Comparison of ENCODE assay signal across 2 cellular contexts in the genomic region with DNA sequence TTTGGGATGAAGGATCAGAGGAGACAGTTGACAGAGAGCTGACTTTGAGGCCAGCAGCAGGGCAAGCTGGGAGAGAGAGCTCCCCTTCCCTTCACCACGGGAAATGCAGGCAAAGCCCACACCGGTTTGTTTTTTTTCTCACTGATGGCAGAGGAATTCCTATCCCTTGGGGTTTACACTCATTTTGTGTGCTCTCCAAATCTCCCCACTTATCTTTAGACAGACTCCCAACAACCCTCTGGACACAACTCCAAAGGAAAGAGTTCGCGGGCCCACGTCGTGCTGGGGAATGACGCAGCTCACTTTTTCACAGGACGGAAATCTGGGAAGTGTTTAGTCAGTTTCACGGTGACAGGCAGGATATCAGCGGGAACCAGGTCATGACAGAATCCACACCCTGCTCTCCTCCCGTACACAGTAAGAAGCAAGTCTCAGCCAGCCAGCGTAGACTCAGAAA.
TF ChIP-seq lines count a peak whose summit lies in the region.

No MANE protein-coding gene starts in this region.

TF ChIP-seq in GM23338, 12 proteins besides CTCF, POLR2A, EP300 and RAD21 (continued from another document):
- TF ChIP-seq POLR2AphosphoS5 (IDR thresholded peaks at IDR 0.05; ENCODE audit: low read depth), result no peak

TF ChIP-seq in K562, 482 proteins besides CTCF, POLR2A, EP300 and RAD21 (continued from another document and continues in another):
- TF ChIP-seq ZBTB40 (IDR thresholded peaks at IDR 0.05) (no peak), ZBTB40 (CRISPR knock-in tag; IDR thresholded peaks at IDR 0.05) (0 out of 2 replicates have a peak, but pooled peaks have one; percentile 36), HNRNPLL (IDR thresholded peaks at IDR 0.05; ENCODE audit: low read depth, low read length, poor library complexity, severe bottlenecking) (no peak), TAF15 (IDR thresholded peaks at IDR 0.05; ENCODE audit: low read depth, low read length) (no peak), SETDB1 (IDR thresholded peaks at IDR 0.05; ENCODE audit: low read length) (no peak), PHF8 (IDR thresholded peaks at IDR 0.05; ENCODE audit: borderline replicate concordance, low read length) (peak; percentile 18; the same call in 1 of the 2 replicates), TAF7 (tag; IDR thresholded peaks at IDR 0.05) (peak; percentile 61; the same call in 1 of the 2 replicates), ZNF449 (CRISPR knock-in tag; IDR thresholded peaks at IDR 0.05) (peak; percentile 12; the same call in 1 of the 2 replicates), MIER1 (IDR thresholded peaks at IDR 0.05; ENCODE audit: low read depth) (no peak), CREB1 (IDR thresholded peaks at IDR 0.05) (0 out of 2 replicates have a peak, but pooled peaks have one; percentile 24), CREB1 (CRISPR knock-in tag; IDR thresholded peaks at IDR 0.05) (no peak), CEBPB (tag; IDR thresholded peaks at IDR 0.05) (no peak), FOSL1 (tag; conservative IDR thresholded peaks at IDR 0.05) (peak; percentile 43), SMAD4 (CRISPR knock-in tag; conservative IDR thresholded peaks at IDR 0.05) (peak; percentile 44; the same call in 1 of the 2 replicates), NRF1 (conservative IDR thresholded peaks at IDR 0.05 in 1 of 2, IDR thresholded peaks at IDR 0.05 in 1 of 2) (peak in 1 of 2 experiments; percentile 11; a peak in 1 of 4 replicates), FOXJ2 (tag; IDR thresholded peaks at IDR 0.05) (no peak), KDM1A (IDR thresholded peaks at IDR 0.05) (0 out of 4 replicates have a peak, but pooled peaks of 1 of the 2 experiments have one; percentile 27), C11orf30 (IDR thresholded peaks at IDR 0.05; ENCODE audit: low read depth) (peak; percentile 45; the same call in 1 of the 2 replicates), MAX (CRISPR knock-in tag; IDR thresholded peaks at IDR 0.05) (0 out of 2 replicates have a peak, but pooled peaks have one; percentile 19), HDAC2 (IDR thresholded peaks at IDR 0.05) (peak; percentile 63; the same call in 1 of the 2 replicates), MTA1 (IDR thresholded peaks at IDR 0.05; ENCODE audit: borderline replicate concordance) (peak; percentile 72), TARDBP (IDR thresholded peaks at IDR 0.05) (no peak), ZNF384 (IDR thresholded peaks at IDR 0.05; ENCODE audit: low read depth, low read length) (peak; percentile 69; the same call in 1 of the 2 replicates), ATF7 (IDR thresholded peaks at IDR 0.05) (peak; percentile 56), SMARCA4 (IDR thresholded peaks at IDR 0.05) (peak; percentile 58; the same call in 1 of the 2 replicates), JUND (IDR thresholded peaks at IDR 0.05; ENCODE audit: borderline replicate concordance, low read depth, low read length) (peak; percentile 38), JUND (tag; IDR thresholded peaks at IDR 0.05; ENCODE audit: borderline replicate concordance, low read depth, low read length) (peak; percentile 19; the same call in 1 of the 3 replicates), ETV6 (IDR thresholded peaks at IDR 0.05; ENCODE audit: borderline replicate concordance in 1 of 2, low read depth in 2 of 2, low read length in 1 of 2) (0 out of 4 replicates have a peak, but pooled peaks of 1 of the 2 experiments have one; percentile 44), ETV6 (CRISPR knock-in tag; IDR thresholded peaks at IDR 0.05; ENCODE audit: borderline replicate concordance) (no peak), ZEB2 (IDR thresholded peaks at IDR 0.05) (peak; percentile 12; the same call in 1 of the 2 replicates), TAF1 (IDR thresholded peaks at IDR 0.05; ENCODE audit: control insufficient read depth, extremely low read depth, insufficient read depth, low read length, severe bottlenecking) (peak; percentile 36), ARID1B (IDR thresholded peaks at IDR 0.05) (peak; percentile 65), RBM14 (IDR thresholded peaks at IDR 0.05; ENCODE audit: borderline replicate concordance, insufficient read depth, low read depth, low read length) (no peak), CBFA2T3 (IDR thresholded peaks at IDR 0.05) (peak; percentile 44; the same call in 1 of the 2 replicates), THAP12 (CRISPR knock-in tag; IDR thresholded peaks at IDR 0.05) (no peak), NFE2 (IDR thresholded peaks at IDR 0.05; ENCODE audit: low read depth) (peak; percentile 69), GTF2E2 (tag; IDR thresholded peaks at IDR 0.05) (0 out of 2 replicates have a peak, but pooled peaks have one; percentile 11), RNF2 (IDR thresholded peaks at IDR 0.05) (0 out of 2 replicates have a peak, but pooled peaks have one; percentile 20), TBP (optimal IDR thresholded peaks at IDR 0.05; ENCODE audit: low read depth, low read length) (peak; percentile 52), L3MBTL2 (IDR thresholded peaks at IDR 0.05) (peak; percentile 62)
- TF ChIP-seq, protein P1, sequence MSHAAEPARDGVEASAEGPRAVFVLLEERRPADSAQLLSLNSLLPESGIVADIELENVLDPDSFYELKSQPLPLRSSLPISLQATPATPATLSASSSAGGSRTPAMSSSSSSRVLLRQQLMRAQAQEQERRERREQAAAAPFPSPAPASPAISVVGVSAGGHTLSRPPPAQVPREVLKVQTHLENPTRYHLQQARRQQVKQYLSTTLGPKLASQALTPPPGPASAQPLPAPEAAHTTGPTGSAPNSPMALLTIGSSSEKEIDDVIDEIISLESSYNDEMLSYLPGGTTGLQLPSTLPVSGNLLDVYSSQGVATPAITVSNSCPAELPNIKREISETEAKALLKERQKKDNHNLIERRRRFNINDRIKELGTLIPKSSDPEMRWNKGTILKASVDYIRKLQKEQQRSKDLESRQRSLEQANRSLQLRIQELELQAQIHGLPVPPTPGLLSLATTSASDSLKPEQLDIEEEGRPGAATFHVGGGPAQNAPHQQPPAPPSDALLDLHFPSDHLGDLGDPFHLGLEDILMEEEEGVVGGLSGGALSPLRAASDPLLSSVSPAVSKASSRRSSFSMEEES (CRISPR knock-in tag; IDR thresholded peaks at IDR 0.05), result no peak
- TF ChIP-seq, protein P2, sequence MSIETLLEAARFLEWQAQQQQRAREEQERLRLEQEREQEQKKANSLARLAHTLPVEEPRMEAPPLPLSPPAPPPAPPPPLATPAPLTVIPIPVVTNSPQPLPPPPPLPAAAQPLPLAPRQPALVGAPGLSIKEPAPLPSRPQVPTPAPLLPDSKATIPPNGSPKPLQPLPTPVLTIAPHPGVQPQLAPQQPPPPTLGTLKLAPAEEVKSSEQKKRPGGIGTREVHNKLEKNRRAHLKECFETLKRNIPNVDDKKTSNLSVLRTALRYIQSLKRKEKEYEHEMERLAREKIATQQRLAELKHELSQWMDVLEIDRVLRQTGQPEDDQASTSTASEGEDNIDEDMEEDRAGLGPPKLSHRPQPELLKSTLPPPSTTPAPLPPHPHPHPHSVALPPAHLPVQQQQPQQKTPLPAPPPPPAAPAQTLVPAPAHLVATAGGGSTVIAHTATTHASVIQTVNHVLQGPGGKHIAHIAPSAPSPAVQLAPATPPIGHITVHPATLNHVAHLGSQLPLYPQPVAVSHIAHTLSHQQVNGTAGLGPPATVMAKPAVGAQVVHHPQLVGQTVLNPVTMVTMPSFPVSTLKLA (conservative IDR thresholded peaks at IDR 0.05), result peak in 1 of 2 experiments; percentile 41; a peak in 1 of 4 replicates
- TF ChIP-seq, protein P3, sequence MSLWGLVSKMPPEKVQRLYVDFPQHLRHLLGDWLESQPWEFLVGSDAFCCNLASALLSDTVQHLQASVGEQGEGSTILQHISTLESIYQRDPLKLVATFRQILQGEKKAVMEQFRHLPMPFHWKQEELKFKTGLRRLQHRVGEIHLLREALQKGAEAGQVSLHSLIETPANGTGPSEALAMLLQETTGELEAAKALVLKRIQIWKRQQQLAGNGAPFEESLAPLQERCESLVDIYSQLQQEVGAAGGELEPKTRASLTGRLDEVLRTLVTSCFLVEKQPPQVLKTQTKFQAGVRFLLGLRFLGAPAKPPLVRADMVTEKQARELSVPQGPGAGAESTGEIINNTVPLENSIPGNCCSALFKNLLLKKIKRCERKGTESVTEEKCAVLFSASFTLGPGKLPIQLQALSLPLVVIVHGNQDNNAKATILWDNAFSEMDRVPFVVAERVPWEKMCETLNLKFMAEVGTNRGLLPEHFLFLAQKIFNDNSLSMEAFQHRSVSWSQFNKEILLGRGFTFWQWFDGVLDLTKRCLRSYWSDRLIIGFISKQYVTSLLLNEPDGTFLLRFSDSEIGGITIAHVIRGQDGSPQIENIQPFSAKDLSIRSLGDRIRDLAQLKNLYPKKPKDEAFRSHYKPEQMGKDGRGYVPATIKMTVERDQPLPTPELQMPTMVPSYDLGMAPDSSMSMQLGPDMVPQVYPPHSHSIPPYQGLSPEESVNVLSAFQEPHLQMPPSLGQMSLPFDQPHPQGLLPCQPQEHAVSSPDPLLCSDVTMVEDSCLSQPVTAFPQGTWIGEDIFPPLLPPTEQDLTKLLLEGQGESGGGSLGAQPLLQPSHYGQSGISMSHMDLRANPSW (CRISPR knock-in tag; IDR thresholded peaks at IDR 0.05), result no peak
